ENCODE assay signal across 8 cellular contexts in genomic region chr10:97497572-97498075, GRCh38. TPM values are rescaled to one million over a fixed set of nuclear protein-coding genes. Genes with fewer than 3 reads are reported as not detected.
DNase-seq lines count a peak whose midpoint lies in the region; ATAC-seq and TF ChIP-seq lines count a peak whose summit lies in the region.

No MANE protein-coding gene starts in this region.

- in situ Hi-C loops in GM13976 (cut with MboI; ENCODE audit: low sequenced_read_pairs, unreplicated experiment), result no loop called here

- TF ChIP-seq CTCF in GM13976 (IDR thresholded peaks at IDR 0.05; ENCODE audit: borderline replicate concordance, control extremely low read depth, extremely low read depth, insufficient read depth, missing control alignments) (no peak), liver (IDR thresholded peaks at IDR 0.05; ENCODE audit: low read depth, low read length, missing input control) (no peak)

- peak; percentile 87 for DNase-seq in GM13976 (ENCODE audit: low spot score)
- peak; percentile 79 for DNase-seq in NCI-H748 (lab: John Stamatoyannopoulos, UW; ENCODE audit: unreplicated experiment)
- DNase-seq in activated CD4-positive, alpha-beta T cell treated with anti-CD3 and anti-CD28 coated beads, Interleukin-2, amount 50 U/mL, for 4 hours, result peak; percentile 53 to 61
- peak; percentile 82 for DNase-seq in dermis blood vessel endothelial cell
- peak; percentile 84 for DNase-seq in stimulated activated CD4-positive, alpha-beta T cell treated with anti-CD3 and anti-CD28 coated beads, Interleukin-4, amount 100 ng/mL, for 24 hours

- H3K36me3 ChIP-seq in liver (ENCODE audit: control insufficient read depth in 4 of 4, insufficient read depth in 3 of 4, low read depth in 1 of 4, low read length in 3 of 4), result no peaks in the 10 kb centered on the region

- TF ChIP-seq RAD21 in liver (IDR thresholded peaks at IDR 0.05), result no peak

- peak overlapping the region; percentile 78 to 94 (median 93) for H3K4me3 ChIP-seq in liver (ENCODE audit: low read depth in 1 of 3, low read length in 3 of 3)

- H3K9ac ChIP-seq in liver (ENCODE audit: low read depth in 1 of 2, low read length in 2 of 2), result peak overlapping the region; percentile 81 to 88

- no peaks in the 10 kb centered on the region for H3K9me3 ChIP-seq in liver (ENCODE audit: control insufficient read depth in 4 of 4, low read length in 3 of 4)

- H3K4me1 ChIP-seq in liver (ENCODE audit: control insufficient read depth in 4 of 4, insufficient read depth in 4 of 4, low read length in 3 of 4), result peaks cover 0 to 22% (median 15%) of the 10 kb centered on the region in 4 donors

- ATAC-seq in HG03439 (IDR thresholded peaks at IDR 0.05; ENCODE audit: unreplicated experiment), result peak; percentile 23
- ATAC-seq in HG03108 (IDR thresholded peaks at IDR 0.05; ENCODE audit: unreplicated experiment), result no peak

- peak overlapping the region; percentile 89 to 94 for H3K27ac ChIP-seq in liver (ENCODE audit: low read depth in 1 of 2, low read length in 2 of 2)

- WGBS in liver, result under 1% methylated on average over 22 of the region's 22 CpGs

- H3K27me3 ChIP-seq in liver (ENCODE audit: control insufficient read depth in 4 of 4, insufficient read depth in 4 of 4, low read length in 3 of 4), result no peaks in the 10 kb centered on the region

TF ChIP-seq in liver, 16 proteins besides CTCF, POLR2A, EP300 and RAD21:
- TF ChIP-seq MAX (IDR thresholded peaks at IDR 0.05), result peak; percentile 22
- TF ChIP-seq FOXA2 (IDR thresholded peaks at IDR 0.05), result no peak
- TF ChIP-seq JUND (IDR thresholded peaks at IDR 0.05), result no peak
- TF ChIP-seq ATF3 (IDR thresholded peaks at IDR 0.05), result no peak

RNA-seq across cellular contexts. Expression of gene MMS19, which starts 0.6 kb away (rescaled TPM):
- total RNA-seq in dermis blood vessel endothelial cell, result 95.5 and 102 TPM in 2 replicates
- 10 to 100 TPM; 28.9 to 29.1 TPM for total RNA-seq in liver
- 10 to 100 TPM; 15.0 to 19.4 TPM for polyA plus RNA-seq in liver

RNA-seq across cellular contexts. Expression of gene UBTD1, which starts 1.1 kb away (rescaled TPM):
- 63.4 and 78.1 TPM in 2 replicates for total RNA-seq in dermis blood vessel endothelial cell
- total RNA-seq in liver, result 1 to 10 TPM; 2.7 to 9.5 TPM
- polyA plus RNA-seq in liver, result 10 to 100 TPM in 1 of 2 donors, 1 to 10 TPM in 1; 9.2 to 11.0 TPM

RNA-seq across cellular contexts. Expression of gene ZDHHC16, which starts 51.6 kb away (rescaled TPM):
- 38.7 and 39.8 TPM in 2 replicates for total RNA-seq in dermis blood vessel endothelial cell
- total RNA-seq in liver, result 10 to 100 TPM; 18.0 to 24.9 TPM
- polyA plus RNA-seq in liver, result 10 to 100 TPM; 20.8 to 27.2 TPM

RNA-seq across cellular contexts. Expression of gene EXOSC1, which starts 51.8 kb away (rescaled TPM):
- total RNA-seq in dermis blood vessel endothelial cell, result 29.4 and 35.7 TPM in 2 replicates
- total RNA-seq in liver, result 10 to 100 TPM; 11.2 to 12.2 TPM
- polyA plus RNA-seq in liver, result 10 to 100 TPM; 16.7 to 25.9 TPM
